ENCODE assay signal across 14 cellular contexts in the genomic region with DNA sequence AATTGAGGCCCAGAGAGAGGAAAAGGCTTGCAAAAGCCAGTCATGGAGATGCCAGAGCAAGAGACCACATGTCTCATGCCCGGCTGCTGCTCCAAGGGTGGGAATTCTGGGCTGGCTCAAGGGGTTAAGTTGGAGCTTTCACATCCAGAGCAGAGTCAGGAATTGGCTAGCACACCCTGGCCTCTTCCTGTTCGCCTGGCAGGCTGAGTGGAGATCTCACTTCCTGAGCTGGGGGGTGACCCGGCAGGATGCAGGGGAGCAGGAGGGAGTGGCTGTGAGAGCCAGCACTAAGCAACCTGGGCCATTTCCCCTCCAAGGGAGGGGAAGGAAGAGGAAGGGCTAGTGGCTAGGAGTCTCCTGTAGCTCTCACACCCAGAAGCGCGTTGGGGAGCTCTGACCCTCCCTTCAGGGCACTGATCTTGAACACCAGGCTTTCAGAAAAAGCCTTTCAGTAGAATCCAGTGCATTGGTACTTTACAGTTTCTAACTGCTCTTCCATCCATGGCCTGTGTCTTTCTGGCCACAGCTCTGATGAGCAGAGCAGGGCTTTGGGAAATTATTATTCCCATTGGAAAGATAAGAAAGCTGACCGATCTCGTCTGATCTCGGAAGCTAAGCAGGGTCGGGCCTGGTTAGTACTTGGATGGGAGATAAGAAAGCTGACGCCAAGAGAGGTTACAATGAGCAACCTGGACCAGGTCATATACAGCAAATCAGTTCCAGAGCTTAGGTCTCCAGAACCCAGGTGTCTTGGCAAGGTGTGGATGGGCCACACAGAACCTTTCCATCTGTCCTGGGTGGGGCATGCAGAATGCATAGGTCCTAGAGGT. TPM values are rescaled to one million over a fixed set of nuclear protein-coding genes. Genes with fewer than 3 reads are reported as not detected.
DNase-seq lines count a peak whose midpoint lies in the region; ATAC-seq, FAIRE-seq and TF ChIP-seq lines count a peak whose summit lies in the region.
"Had no signal": no experiment of that assay in that cellular context is flagged by ENCODE, and none has a peak within 500 bp of the region (broad histone marks: within the 10 kb centered on the region; RNA-seq: fewer than 3 reads in every experiment).

No MANE protein-coding gene starts in this region.

- BruUV-seq in HepG2 (replicated peaks; lab: Mats Ljungman, UMichigan): no TSS peak

- FAIRE-seq in HepG2 (lab: Jason Lieb, UNC) (no peak), GM12891 (lab: Jason Lieb, UNC) (no peak)

- no peak for TF ChIP-seq RAD21 in HepG2 (CRISPR knock-in tag; IDR thresholded peaks at IDR 0.05)

- intact Hi-C loops in HepG2 (cut with micrococcal nuclease; ENCODE audit: unreplicated experiment): no loop called here

- no peak; the same call in 2 of the 3 replicates for ATAC-seq in HepG2
- no peak for ATAC-seq in HG03196 (IDR thresholded peaks at IDR 0.05; ENCODE audit: unreplicated experiment)
- ATAC-seq: CD8-positive, alpha-beta T cell had no signal

- H3K9me3 ChIP-seq in HepG2 (ENCODE audit: low read length): no peaks in the 10 kb centered on the region

- CTCF ChIA-PET in HepG2 (lab: Yijun Ruan, JAX; ENCODE audit: low intra/inter-chr PET ratio, low total read pairs): no interaction called here

- H3K4me3 ChIP-seq in choroid plexus epithelial cell (ENCODE audit: low read depth, low read length): no peak overlapping the region
- no peak overlapping the region for H3K4me3 ChIP-seq in HepG2 (replicated peaks in 1 of 3; ENCODE audit: insufficient read depth in 1 of 3, low read depth in 2 of 3, low read length in 3 of 3)

- H3K4me2 ChIP-seq in HepG2 (ENCODE audit: low read depth, low read length): no peak overlapping the region

- no peaks in the 10 kb centered on the region for H3K36me3 ChIP-seq in HepG2 (replicated peaks in 1 of 2; ENCODE audit: control insufficient read depth in 1 of 2, insufficient read depth in 2 of 2, low read length in 2 of 2)

- H4K20me1 ChIP-seq in HepG2 (ENCODE audit: insufficient read depth, low read length): no peaks in the 10 kb centered on the region

- peaks cover 2 to 44% of the 10 kb centered on the region in 2 experiments; a peak in 4 of 5 replicates for H3K27me3 ChIP-seq in HepG2 (ENCODE audit: control insufficient read depth in 1 of 2, insufficient read depth in 2 of 2, low read length in 2 of 2)

- no peak overlapping the region for H3K27ac ChIP-seq in HepG2 (ENCODE audit: extremely low read length, insufficient read depth, low read length)

- no peak for TF ChIP-seq EP300 in HepG2 (IDR thresholded peaks at IDR 0.05; ENCODE audit: low read depth in 2 of 2, low read length in 2 of 2)
- no peak for TF ChIP-seq EP300 in HepG2 (CRISPR knock-in tag; IDR thresholded peaks at IDR 0.05; ENCODE audit: borderline replicate concordance)

- DNase-seq in CD1c-positive myeloid dendritic cell (ENCODE audit: extremely low spot score): peak; percentile 13
- DNase-seq in Kasumi-1 (lab: John Stamatoyannopoulos, UW): peak; percentile 29 to 45
- peak; percentile 9 for DNase-seq in choroid plexus epithelial cell (ENCODE audit: low read depth)
- DNase-seq in HepG2 (ENCODE audit: low spot score): no peak
- DNase-seq in NCI-H1092 treated with DMSO at 0.1 percent for 48 hours (lab: John Stamatoyannopoulos, UW): no peak
- no peak for DNase-seq in GM12891 (ENCODE audit: insufficient read length, low spot score)
- DNase-seq in DMS79 treated with DMSO at 0.1 percent for 48 hours (lab: John Stamatoyannopoulos, UW): no peak
- DNase-seq: activated CD8-positive, alpha-beta memory T cell treated with anti-CD3 and anti-CD28 coated beads for 24 hours; amygdala; CD8-positive, alpha-beta T cell; NCI-H1092 had no signal

- TF ChIP-seq CTCF in choroid plexus epithelial cell (conservative IDR thresholded peaks at IDR 0.05; ENCODE audit: low read depth, low read length) (no peak), HepG2 (CRISPR knock-in tag; IDR thresholded peaks at IDR 0.05) (no peak)

- in situ Hi-C loops in HepG2 (cut with HindIII; ENCODE audit: extremely low pct_ligation_motif_present, low pct_unique_long_range_greater_than_20kb): no loop called here

- WGBS in HepG2 (ENCODE audit: low lambda C conversion rate): 5% methylated on average over 10 of the region's 10 CpGs

- TF ChIP-seq POLR2A in HepG2 (IDR thresholded peaks at IDR 0.05; ENCODE audit: insufficient read depth in 1 of 2, low read depth in 2 of 2, low read length in 2 of 2): no peak
- no peak for TF ChIP-seq POLR2A in GM12891 (IDR thresholded peaks at IDR 0.05; ENCODE audit: low read depth, low read length)

- H3K9ac ChIP-seq in HepG2 (ENCODE audit: insufficient read depth, low read depth, low read length): no peak overlapping the region

- POLR2A ChIA-PET in HepG2 (lab: Yijun Ruan, JAX): interaction anchor here (0.6 kb wide), 1 partner anchor 10 kb away, joined by 3 read pairs; no protein-coding TSS in a partner anchor

- no peaks in the 10 kb centered on the region for H3K79me2 ChIP-seq in HepG2 (ENCODE audit: insufficient read depth, low read length)

- H3K4me1 ChIP-seq in HepG2 (ENCODE audit: insufficient read depth, low read length): 0 out of 2 replicates have a peak, but pooled peaks cover 5% of the 10 kb centered on the region

- H2AFZ ChIP-seq in HepG2 (ENCODE audit: low read length): no peak overlapping the region

RNA-seq across cellular contexts. Expression of gene CCM2L, which starts 2.2 kb away (rescaled TPM):
- total RNA-seq in HepG2 (2016; rRNA removed; fragmentation: Illumina TruSeq; extraction: Trizol): 0.15 TPM in 1 of 2 replicates, not detected in the other
- 0.18 TPM in 1 of 2 replicates, not detected in the other for total RNA-seq in HepG2 (2016; cell fraction: cytosol; rRNA removed; fragmentation: Illumina TruSeq; extraction: Trizol; ENCODE audit: low read depth)
- total RNA-seq in HepG2 (2016; cell fraction: insoluble cytoplasmic fraction; rRNA removed; fragmentation: Illumina TruSeq; extraction: Trizol): 0.09 TPM in 1 of 2 replicates, not detected in the other
- not detected in 2 replicates for total RNA-seq in HepG2 (2016; cell fraction: membrane; rRNA removed; fragmentation: Illumina TruSeq; extraction: Trizol)
- total RNA-seq in HepG2 (2016; cell fraction: nucleus; rRNA removed; fragmentation: Illumina TruSeq; extraction: Trizol): not detected in 2 replicates
- not detected in 2 replicates for polyA plus RNA-seq in HepG2 (2011; rRNA removed)
- polyA plus RNA-seq in HepG2 (2011; cell fraction: cytosol; rRNA removed): 0.13 TPM in 1 of 2 replicates, not detected in the other
- polyA plus RNA-seq in HepG2 (2011; cell fraction: nucleus; rRNA removed): 0.07 and 0.16 TPM in 2 replicates
- 0.15 TPM in 1 of 2 replicates, not detected in the other for polyA plus RNA-seq in HepG2 (2012)
- polyA plus RNA-seq in HepG2 (2016; cell fraction: cytosol; fragmentation: Illumina TruSeq; extraction: Trizol; ENCODE audit: low read depth): not detected in 2 replicates
- 0.12 and 0.25 TPM in 2 replicates for polyA plus RNA-seq in HepG2 (2016; cell fraction: insoluble cytoplasmic fraction; fragmentation: Illumina TruSeq; extraction: Trizol; ENCODE audit: low read depth)
- 0.08 TPM in 1 of 2 replicates, not detected in the other for polyA plus RNA-seq in HepG2 (2016; cell fraction: membrane; fragmentation: Illumina TruSeq; extraction: Trizol; ENCODE audit: low read depth)
- polyA plus RNA-seq in HepG2 (2016; cell fraction: nucleus; fragmentation: Illumina TruSeq; extraction: Trizol; ENCODE audit: insufficient read depth, low read depth): 0.42 TPM in 1 of 2 replicates, not detected in the other
- polyA minus RNA-seq in HepG2 (2011; rRNA and poly(A)+ RNA removed; ENCODE audit: low replicate concordance): not detected in 2 replicates
- not detected in 2 replicates for polyA minus RNA-seq in HepG2 (2011; cell fraction: cytosol; rRNA and poly(A)+ RNA removed)
- not detected in 2 replicates for polyA minus RNA-seq in HepG2 (2011; cell fraction: nucleus; rRNA and poly(A)+ RNA removed)
- not detected for polyA plus RNA-seq in GM12891 (2012; ENCODE audit: low read depth, missing spikeins)
- total RNA-seq: CD8-positive, alpha-beta T cell had no signal

RNA-seq across cellular contexts. Expression of gene XKR7, which starts 40.1 kb away (rescaled TPM):
- not detected in 2 replicates for total RNA-seq in HepG2 (2016; rRNA removed; fragmentation: Illumina TruSeq; extraction: Trizol)
- not detected in 2 replicates for total RNA-seq in HepG2 (2016; cell fraction: cytosol; rRNA removed; fragmentation: Illumina TruSeq; extraction: Trizol; ENCODE audit: low read depth)
- total RNA-seq in HepG2 (2016; cell fraction: insoluble cytoplasmic fraction; rRNA removed; fragmentation: Illumina TruSeq; extraction: Trizol): not detected in 2 replicates
- not detected in 2 replicates for total RNA-seq in HepG2 (2016; cell fraction: membrane; rRNA removed; fragmentation: Illumina TruSeq; extraction: Trizol)
- not detected in 2 replicates for total RNA-seq in HepG2 (2016; cell fraction: nucleus; rRNA removed; fragmentation: Illumina TruSeq; extraction: Trizol)
- not detected in 2 replicates for polyA plus RNA-seq in HepG2 (2011; rRNA removed)
- polyA plus RNA-seq in HepG2 (2011; cell fraction: cytosol; rRNA removed): not detected in 2 replicates
- not detected in 2 replicates for polyA plus RNA-seq in HepG2 (2011; cell fraction: nucleus; rRNA removed)
- not detected in 2 replicates for polyA plus RNA-seq in HepG2 (2012)
- not detected in 2 replicates for polyA plus RNA-seq in HepG2 (2016; cell fraction: cytosol; fragmentation: Illumina TruSeq; extraction: Trizol; ENCODE audit: low read depth)
- not detected in 2 replicates for polyA plus RNA-seq in HepG2 (2016; cell fraction: insoluble cytoplasmic fraction; fragmentation: Illumina TruSeq; extraction: Trizol; ENCODE audit: low read depth)
- not detected in 2 replicates for polyA plus RNA-seq in HepG2 (2016; cell fraction: membrane; fragmentation: Illumina TruSeq; extraction: Trizol; ENCODE audit: low read depth)
- not detected in 2 replicates for polyA plus RNA-seq in HepG2 (2016; cell fraction: nucleus; fragmentation: Illumina TruSeq; extraction: Trizol; ENCODE audit: insufficient read depth, low read depth)
- polyA minus RNA-seq in HepG2 (2011; rRNA and poly(A)+ RNA removed; ENCODE audit: low replicate concordance): 0.02 TPM in 1 of 2 replicates, not detected in the other
- polyA minus RNA-seq in HepG2 (2011; cell fraction: cytosol; rRNA and poly(A)+ RNA removed): not detected in 2 replicates
- polyA minus RNA-seq in HepG2 (2011; cell fraction: nucleus; rRNA and poly(A)+ RNA removed): not detected in 2 replicates
- not detected for polyA plus RNA-seq in GM12891 (2012; ENCODE audit: low read depth, missing spikeins)
- total RNA-seq: CD8-positive, alpha-beta T cell; mesenteric fat pad had no signal

RNA-seq across cellular contexts. Expression of gene HCK, which starts 44.0 kb away (rescaled TPM):
- total RNA-seq in HepG2 (2016; rRNA removed; fragmentation: Illumina TruSeq; extraction: Trizol): not detected in 2 replicates
- not detected in 2 replicates for total RNA-seq in HepG2 (2016; cell fraction: cytosol; rRNA removed; fragmentation: Illumina TruSeq; extraction: Trizol; ENCODE audit: low read depth)
- total RNA-seq in HepG2 (2016; cell fraction: insoluble cytoplasmic fraction; rRNA removed; fragmentation: Illumina TruSeq; extraction: Trizol): not detected in 2 replicates
- total RNA-seq in HepG2 (2016; cell fraction: membrane; rRNA removed; fragmentation: Illumina TruSeq; extraction: Trizol): not detected in 2 replicates
- not detected in 2 replicates for total RNA-seq in HepG2 (2016; cell fraction: nucleus; rRNA removed; fragmentation: Illumina TruSeq; extraction: Trizol)
- 0.04 and 0.10 TPM in 2 replicates for polyA plus RNA-seq in HepG2 (2011; rRNA removed)
- polyA plus RNA-seq in HepG2 (2011; cell fraction: cytosol; rRNA removed): 0.05 TPM in 1 of 2 replicates, not detected in the other
- polyA plus RNA-seq in HepG2 (2011; cell fraction: nucleus; rRNA removed): 0.06 TPM in 1 of 2 replicates, not detected in the other
- not detected in 2 replicates for polyA plus RNA-seq in HepG2 (2012)
- not detected in 2 replicates for polyA plus RNA-seq in HepG2 (2016; cell fraction: cytosol; fragmentation: Illumina TruSeq; extraction: Trizol; ENCODE audit: low read depth)
- polyA plus RNA-seq in HepG2 (2016; cell fraction: insoluble cytoplasmic fraction; fragmentation: Illumina TruSeq; extraction: Trizol; ENCODE audit: low read depth): not detected in 2 replicates
- not detected in 2 replicates for polyA plus RNA-seq in HepG2 (2016; cell fraction: membrane; fragmentation: Illumina TruSeq; extraction: Trizol; ENCODE audit: low read depth)
- polyA plus RNA-seq in HepG2 (2016; cell fraction: nucleus; fragmentation: Illumina TruSeq; extraction: Trizol; ENCODE audit: insufficient read depth, low read depth): not detected in 2 replicates
- not detected in 2 replicates for polyA minus RNA-seq in HepG2 (2011; rRNA and poly(A)+ RNA removed; ENCODE audit: low replicate concordance)
- not detected in 2 replicates for polyA minus RNA-seq in HepG2 (2011; cell fraction: cytosol; rRNA and poly(A)+ RNA removed)
- not detected in 2 replicates for polyA minus RNA-seq in HepG2 (2011; cell fraction: nucleus; rRNA and poly(A)+ RNA removed)
- polyA plus RNA-seq in GM12891 (2012; ENCODE audit: low read depth, missing spikeins): 42.0 TPM
- total RNA-seq: SK-MEL-5 had no signal

RNA-seq across cellular contexts. Expression of gene PDRG1, which starts 56.2 kb away (rescaled TPM):
- total RNA-seq in HepG2 (2016; rRNA removed; fragmentation: Illumina TruSeq; extraction: Trizol): 16.6 and 22.1 TPM in 2 replicates
- 5.1 and 5.7 TPM in 2 replicates for total RNA-seq in HepG2 (2016; cell fraction: cytosol; rRNA removed; fragmentation: Illumina TruSeq; extraction: Trizol; ENCODE audit: low read depth)
- total RNA-seq in HepG2 (2016; cell fraction: insoluble cytoplasmic fraction; rRNA removed; fragmentation: Illumina TruSeq; extraction: Trizol): 16.1 and 23.7 TPM in 2 replicates
- 12.0 and 13.1 TPM in 2 replicates for total RNA-seq in HepG2 (2016; cell fraction: membrane; rRNA removed; fragmentation: Illumina TruSeq; extraction: Trizol)
- 8.3 and 9.7 TPM in 2 replicates for total RNA-seq in HepG2 (2016; cell fraction: nucleus; rRNA removed; fragmentation: Illumina TruSeq; extraction: Trizol)
- 18.0 and 20.2 TPM in 2 replicates for polyA plus RNA-seq in HepG2 (2011; rRNA removed)
- polyA plus RNA-seq in HepG2 (2011; cell fraction: cytosol; rRNA removed): 19.4 and 20.2 TPM in 2 replicates
- polyA plus RNA-seq in HepG2 (2011; cell fraction: nucleus; rRNA removed): 11.2 and 13.9 TPM in 2 replicates
- 15.0 and 15.5 TPM in 2 replicates for polyA plus RNA-seq in HepG2 (2012)
- 6.4 and 6.6 TPM in 2 replicates for polyA plus RNA-seq in HepG2 (2016; cell fraction: cytosol; fragmentation: Illumina TruSeq; extraction: Trizol; ENCODE audit: low read depth)
- 34.8 and 36.2 TPM in 2 replicates for polyA plus RNA-seq in HepG2 (2016; cell fraction: insoluble cytoplasmic fraction; fragmentation: Illumina TruSeq; extraction: Trizol; ENCODE audit: low read depth)
- polyA plus RNA-seq in HepG2 (2016; cell fraction: membrane; fragmentation: Illumina TruSeq; extraction: Trizol; ENCODE audit: low read depth): 11.1 and 11.7 TPM in 2 replicates
- 20.9 and 21.7 TPM in 2 replicates for polyA plus RNA-seq in HepG2 (2016; cell fraction: nucleus; fragmentation: Illumina TruSeq; extraction: Trizol; ENCODE audit: insufficient read depth, low read depth)
- polyA minus RNA-seq in HepG2 (2011; rRNA and poly(A)+ RNA removed; ENCODE audit: low replicate concordance): 3.7 and 8.1 TPM in 2 replicates
- polyA minus RNA-seq in HepG2 (2011; cell fraction: cytosol; rRNA and poly(A)+ RNA removed): 3.5 and 4.6 TPM in 2 replicates
- polyA minus RNA-seq in HepG2 (2011; cell fraction: nucleus; rRNA and poly(A)+ RNA removed): 5.8 and 6.6 TPM in 2 replicates
- 19.1 TPM for polyA plus RNA-seq in GM12891 (2012; ENCODE audit: low read depth, missing spikeins)

Comparison
In these comparisons a context has a peak if more than half of its experiments do, and no peak if none do; other contexts are left out.
1. DNase-seq: peak in CD1c-positive myeloid dendritic cell (single experiment), Kasumi-1 (2 of 2) and choroid plexus epithelial cell (single experiment); none in HepG2 (single experiment), NCI-H1092 treated with DMSO at 0.1 percent for 48 hours (single experiment), GM12891 (single experiment) and DMS79 treated with DMSO at 0.1 percent for 48 hours (single experiment).